10 cellular contexts compared by ENCODE assay signal in the genomic region with DNA sequence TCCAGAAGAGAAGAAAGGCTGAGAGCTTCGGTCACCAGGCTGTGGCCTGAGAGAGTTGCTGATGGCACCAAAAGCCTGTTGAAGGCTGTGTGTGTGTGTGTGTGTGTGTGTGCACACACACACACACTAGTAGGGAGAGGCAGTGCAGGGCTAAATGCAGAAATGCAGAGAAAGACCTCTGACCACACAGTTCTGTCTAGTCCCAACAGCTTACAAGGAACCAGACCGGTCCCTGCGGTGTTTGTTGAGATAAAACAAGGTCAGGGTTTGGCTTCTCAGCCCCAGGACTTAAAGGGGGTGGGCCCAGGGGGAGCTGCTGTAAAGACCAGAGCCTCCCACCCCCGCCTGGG.
DNase-seq lines count a peak whose midpoint lies in the region; ATAC-seq, FAIRE-seq and TF ChIP-seq lines count a peak whose summit lies in the region.
"Had no signal": no experiment of that assay in that cellular context is flagged by ENCODE, and none has a peak within 500 bp of the region (broad histone marks: within the 10 kb centered on the region; RNA-seq: fewer than 3 reads in every experiment).

No MANE protein-coding gene starts in this region.

- H3K27me3 ChIP-seq in bronchial epithelial cell (ENCODE audit: control insufficient read depth, insufficient read depth, low read length): no peaks in the 10 kb centered on the region
- no peaks in the 10 kb centered on the region for H3K27me3 ChIP-seq in lower lobe of right lung (ENCODE audit: low read depth)
- no peaks in the 10 kb centered on the region for H3K27me3 ChIP-seq in thoracic aorta (replicated peaks; ENCODE audit: insufficient read depth)
- H3K27me3 ChIP-seq in HAP-1 (ENCODE audit: low read depth): no peaks in the 10 kb centered on the region

- H3K4me3 ChIP-seq in NB4 (ENCODE audit: low read depth, low read length) (no peak overlapping the region), bronchial epithelial cell (ENCODE audit: low read depth, low read length) (no peak overlapping the region), lower lobe of right lung (no peak overlapping the region), thoracic aorta (peak overlapping the region; percentile 4), HAP-1 (no peak overlapping the region)

- peaks cover 70% of the 10 kb centered on the region for H3K4me1 ChIP-seq in lower lobe of right lung
- H3K4me1 ChIP-seq in thoracic aorta (ENCODE audit: control insufficient read depth in 1 of 2, low read depth in 2 of 2): peaks cover 55 to 87% of the 10 kb centered on the region in 2 donors
- H3K4me1 ChIP-seq in HAP-1: peaks cover 34% of the 10 kb centered on the region

- H3K27ac ChIP-seq in lower lobe of right lung (peak overlapping the region; percentile 74), thoracic aorta (peak overlapping the region; percentile 87 to 89)

- DNase-seq in NB4 (ENCODE audit: low read depth) (peak; percentile 24), bronchial epithelial cell (ENCODE audit: low read depth) (peak; percentile 25), lower lobe of right lung (no peak), thoracic aorta (ENCODE audit: low spot score) (no peak), HAP-1 (ENCODE audit: low spot score in 2 of 2) (no peak)
- DNase-seq: activated CD8-positive, alpha-beta memory T cell treated with anti-CD3 and anti-CD28 coated beads for 24 hours; NCI-H345 had no signal

- no peak for TF ChIP-seq POLR2A in NB4 (IDR thresholded peaks at IDR 0.05; ENCODE audit: extremely low read depth, insufficient read length)

- FAIRE-seq in bronchial epithelial cell (lab: Jason Lieb, UNC): no peak

- in situ Hi-C loops in HAP-1 (cut with MboI; ENCODE audit: low sequenced_read_pairs): no loop called here

- intact Hi-C loops in lower lobe of right lung (cut with DNase I): no loop called here

- TF ChIP-seq CTCF in NB4 (IDR thresholded peaks at IDR 0.05; ENCODE audit: low read depth, low read length) (no peak), bronchial epithelial cell (IDR thresholded peaks at IDR 0.05; ENCODE audit: insufficient read depth, low read length, severe bottlenecking) (no peak), lower lobe of right lung (IDR thresholded peaks at IDR 0.05) (no peak), thoracic aorta (IDR thresholded peaks at IDR 0.05) (no peak)

- ATAC-seq in lower lobe of right lung (peak in 1 of 2 donors; percentile 10), thoracic aorta (ENCODE audit: insufficient number of reproducible peaks, low FRiP score, low read depth) (no peak), HG02763 (IDR thresholded peaks at IDR 0.05; ENCODE audit: unreplicated experiment) (no peak), HG03108 (IDR thresholded peaks at IDR 0.05; ENCODE audit: unreplicated experiment) (no peak), HG02885 (IDR thresholded peaks at IDR 0.05; ENCODE audit: poor library complexity, unreplicated experiment) (no peak)

- H3K36me3 ChIP-seq in bronchial epithelial cell (ENCODE audit: control insufficient read depth, insufficient read depth, low read length): peaks cover 9% of the 10 kb centered on the region
- H3K36me3 ChIP-seq in lower lobe of right lung: peaks cover 12% of the 10 kb centered on the region
- peaks cover 5% of the 10 kb centered on the region for H3K36me3 ChIP-seq in thoracic aorta
- H3K36me3 ChIP-seq in HAP-1 (replicated peaks): no peaks in the 10 kb centered on the region; the same call in none of the 2 replicates

- H3K9me3 ChIP-seq in lower lobe of right lung (no peaks in the 10 kb centered on the region), thoracic aorta (no peaks in the 10 kb centered on the region), HAP-1 (no peaks in the 10 kb centered on the region)

Comparison
In these comparisons a context has a peak if more than half of its experiments do, and no peak if none do; other contexts are left out.
1. DNase-seq: peak in NB4 (single experiment) and bronchial epithelial cell (single experiment); none in lower lobe of right lung (single experiment), thoracic aorta (single experiment) and HAP-1 (0 of 2).